26 cellular contexts compared by ENCODE assay signal in genomic region chr17:20051624-20052023, GRCh38.
"Had no signal": no experiment of that assay in that cellular context is flagged by ENCODE, and none has a peak within 500 bp of the region (broad histone marks: within the 10 kb centered on the region; RNA-seq: fewer than 3 reads in every experiment).

No MANE protein-coding gene starts in this region.

- DNase-seq: stimulated activated CD4-positive, alpha-beta T cell treated with anti-CD3 and anti-CD28 coated beads, Interleukin-2, amount 100 ng/mL, for 48 hours; stimulated activated CD4-positive, alpha-beta T cell treated with anti-CD3 and anti-CD28 coated beads, Interleukin-4, amount 100 ng/mL, for 1 hour; stimulated activated CD4-positive, alpha-beta T cell treated with anti-CD3 and anti-CD28 coated beads, Interleukin-4, amount 100 ng/mL, for 24 hours; stimulated activated CD4-positive, alpha-beta T cell treated with anti-CD3 and anti-CD28 coated beads, Interleukin-4, amount 100 ng/mL, for 4 hours; stimulated activated CD8-positive, alpha-beta memory T cell treated with anti-CD3 and anti-CD28 coated beads, Interleukin-4, amount 100 ng/mL, for 48 hours; stimulated activated naive B cell treated with anti-CD40 and anti-IgM and Interleukin-4, amounts not matched to agents 10 μg/mL and 1 μg/mL and 100 μg/mL, for 72 hours; stimulated activated naive CD4-positive, alpha-beta T cell; stimulated activated naive CD4-positive, alpha-beta T cell treated with Interleukin-2 at 50 U/mL for 16 hours; stimulated activated naive CD8-positive, alpha-beta T cell treated with anti-CD3 and anti-CD28 coated beads, Interleukin-15, amount 100 ng/mL, for 72 hours; stimulated activated naive CD8-positive, alpha-beta T cell treated with anti-CD3 and anti-CD28 coated beads, Interleukin-15, Interleukin-2, amounts not matched to agents 100 U/mL and 50 U/mL, for 24 hours; stomach; substantia nigra; testis; thyroid gland; tibial artery; transverse colon; trophoblast cell; upper lobe of left lung; upper lobe of right lung; uterus had no signal

- H3K9me3 ChIP-seq: suprapubic skin, testis, thoracic aorta, thyroid gland, transverse colon, upper lobe of left lung, upper lobe of right lung, uterus, vagina had no signal

- H3K36me3 ChIP-seq: stomach, suprapubic skin, thoracic aorta, thyroid gland, transverse colon, upper lobe of left lung, upper lobe of right lung, uterus, vagina had no signal

- ATAC-seq: stimulated activated effector memory CD8-positive, alpha-beta T cell treated with anti-CD3 and anti-CD28 coated beads, Interleukin-12 subunit alpha, Interleukin-12 subunit beta, amount 100 ng/mL, for 72 hours; stimulated activated memory B cell treated with anti-CD40 and anti-IgM and Interleukin-4, amounts not matched to agents 10 μg/mL and 1 μg/mL and 100 μg/mL, for 72 hours; stimulated activated naive B cell treated with anti-CD40 and anti-IgM and Interleukin-4, amounts not matched to agents 10 μg/mL and 1 μg/mL and 100 μg/mL, for 72 hours; stimulated activated naive CD8-positive, alpha-beta T cell treated with anti-CD3 and anti-CD28 coated beads, Interleukin-15, amount 100 ng/mL, for 72 hours; stimulated activated naive CD8-positive, alpha-beta T cell treated with anti-CD3 and anti-CD28 coated beads, Interleukin-15, Interleukin-2, amounts not matched to agents 100 U/mL and 50 U/mL, for 24 hours; upper lobe of right lung had no signal

- H3K27me3 ChIP-seq: stomach, suprapubic skin, testis, thyroid gland, tibial artery, tibial nerve, transverse colon, upper lobe of left lung, upper lobe of right lung, uterus, vagina had no signal

- H3K4me3 ChIP-seq: stomach, suprapubic skin, testis, thoracic aorta, thyroid gland, tibial artery, tibial nerve, transverse colon, upper lobe of left lung, upper lobe of right lung, uterus, vagina had no signal

- H3K4me1 ChIP-seq: stomach, suprapubic skin, testis, thyroid gland, tibial artery, tibial nerve, transverse colon, upper lobe of left lung, upper lobe of right lung, uterus, vagina had no signal

- H3K27ac ChIP-seq: stomach, suprapubic skin, testis, thoracic aorta, thyroid gland, tibial artery, tibial nerve, transverse colon, upper lobe of left lung, upper lobe of right lung, uterus, vagina had no signal
